ENCODE assay signal across 8 cellular contexts in the genomic region with DNA sequence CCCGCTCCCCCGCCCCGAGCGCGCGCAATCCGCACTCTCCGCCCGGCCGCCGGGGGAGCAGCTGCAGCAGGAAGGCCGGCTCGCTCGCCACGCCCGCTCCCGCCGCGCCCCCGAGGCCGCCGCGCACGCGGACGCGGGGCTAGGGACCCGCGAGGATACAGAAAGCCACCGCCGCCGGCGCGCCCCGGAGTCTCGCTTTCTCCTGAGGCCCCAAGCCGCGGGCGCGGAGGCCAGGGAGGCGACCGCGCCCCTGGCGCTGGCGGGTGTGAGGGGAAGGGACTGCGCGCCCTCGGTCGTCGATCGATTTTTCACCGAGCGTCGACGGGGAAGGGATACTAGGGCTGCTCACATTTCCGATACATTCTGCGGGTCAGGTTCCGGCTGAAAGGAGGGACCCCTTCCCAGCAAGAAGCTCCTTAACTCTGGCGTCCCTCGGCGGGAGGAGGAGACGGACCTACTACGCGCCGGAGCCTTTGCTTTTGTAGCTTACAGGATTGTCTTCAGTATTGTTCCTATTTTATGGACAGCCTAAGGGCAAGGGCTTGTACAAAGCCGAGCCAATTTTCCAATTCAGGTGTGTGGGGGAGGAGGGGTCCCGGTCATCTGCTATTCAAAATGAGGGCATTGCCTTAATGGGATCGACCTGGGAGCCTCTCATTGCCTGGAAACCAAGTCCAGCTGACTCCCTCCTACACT. TPM values are rescaled to one million over a fixed set of nuclear protein-coding genes. Genes with fewer than 3 reads are reported as not detected.
DNase-seq lines count a peak whose midpoint lies in the region; ATAC-seq and TF ChIP-seq lines count a peak whose summit lies in the region.

No MANE protein-coding gene starts in this region.

- TF ChIP-seq CTCF in DND-41 (IDR thresholded peaks at IDR 0.05; ENCODE audit: borderline replicate concordance, extremely low read depth, low read length, poor library complexity, severe bottlenecking), result peak; percentile 9
- TF ChIP-seq CTCF in LNCaP clone FGC (IDR thresholded peaks at IDR 0.05; ENCODE audit: control insufficient read depth, extremely low read depth, insufficient read depth), result peak; percentile 26; the same call in 1 of the 2 replicates
- peak in 2 of 3 donors; percentile 54 to 68 for TF ChIP-seq CTCF in ovary (IDR thresholded peaks at IDR 0.05)

- WGBS in ovary, 3 donors, result 0% methylated on average over 28 to 68 of the region's 68 CpGs
- under 1% methylated on average over 68 of the region's 68 CpGs for WGBS in thymus

- H3K9me3 Mint-ChIP-seq in activated naive CD4-positive, alpha-beta T cell treated with anti-CD3 and anti-CD28 coated beads, Interleukin-2, amount 50 U/mL, for 72 hours, result no peaks in the 10 kb centered on the region

- H3K4me1 ChIP-seq in DND-41 (ENCODE audit: insufficient read depth, low read length), result peaks cover 84% of the 10 kb centered on the region
- H3K4me1 ChIP-seq in ovary (ENCODE audit: insufficient read depth), result peaks cover 12% of the 10 kb centered on the region
- peaks cover 31% of the 10 kb centered on the region for H3K4me1 ChIP-seq in thymus (ENCODE audit: control insufficient read depth, insufficient read depth, low read length)

- peak overlapping the region; percentile 83 for H3K4me2 ChIP-seq in DND-41 (ENCODE audit: insufficient read depth, low read length)

- H3K4me3 ChIP-seq in DND-41 (ENCODE audit: low read depth in 1 of 2, low read length in 2 of 2) (peak overlapping the region; percentile 69 to 71), LNCaP clone FGC (ENCODE audit: low read depth, low read length) (peak overlapping the region; percentile 53), ovary (peak overlapping the region; percentile 92), thymus (ENCODE audit: low read length) (peak overlapping the region; percentile 91)

- H3K9me3 ChIP-seq in DND-41 (ENCODE audit: insufficient read depth, low read length, severe bottlenecking) (peaks cover under 1% of the 10 kb centered on the region), ovary (no peaks in the 10 kb centered on the region), thymus (ENCODE audit: control insufficient read depth) (peaks cover 1% of the 10 kb centered on the region)

- intact Hi-C loops in Right ventricle myocardium inferior (cut with DNase I), result loop anchor here (1.0 to 5.0 kb wide), 5 partner anchors 66 to 276 kb away; no protein-coding TSS in a partner anchor
- intact Hi-C loops in ovary (cut with DNase I), result loop anchor here (5.0 to 10.0 kb wide), 9 partner anchors 73 to 271 kb away; a partner anchor contains a TSS

- ATAC-seq in DND-41 (ENCODE audit: insufficient read depth, low read depth), result peak; percentile 34
- ATAC-seq in GM21786 (IDR thresholded peaks at IDR 0.05; ENCODE audit: unreplicated experiment), result peak; percentile 41
- ATAC-seq in activated naive CD4-positive, alpha-beta T cell treated with anti-CD3 and anti-CD28 coated beads, Interleukin-2, amount 50 U/mL, for 72 hours, result peak; percentile 81 to 82
- ATAC-seq in Right ventricle myocardium inferior, result peak; percentile 69

- peak overlapping the region; percentile 55 for H2AFZ ChIP-seq in DND-41 (ENCODE audit: low read depth, low read length)

- H3K27ac ChIP-seq in DND-41 (ENCODE audit: low read length) (peak overlapping the region; percentile 99), ovary (peak overlapping the region; percentile 94 to 96), thymus (ENCODE audit: low read depth) (peak overlapping the region; percentile 78)

- H3K27ac Mint-ChIP-seq in activated naive CD4-positive, alpha-beta T cell treated with anti-CD3 and anti-CD28 coated beads, Interleukin-2, amount 50 U/mL, for 72 hours, result no peak overlapping the region

- TF ChIP-seq POLR2A in ovary (IDR thresholded peaks at IDR 0.05), result peak; percentile 76

- H3K27me3 ChIP-seq in DND-41 (ENCODE audit: insufficient read depth, low read length, poor library complexity) (no peaks in the 10 kb centered on the region), ovary (no peaks in the 10 kb centered on the region), thymus (ENCODE audit: control insufficient read depth, insufficient read depth) (no peaks in the 10 kb centered on the region)

- peaks cover 8% of the 10 kb centered on the region for H3K36me3 ChIP-seq in DND-41 (ENCODE audit: insufficient read depth, low read length)
- no peaks in the 10 kb centered on the region for H3K36me3 ChIP-seq in ovary
- no peaks in the 10 kb centered on the region for H3K36me3 ChIP-seq in thymus (ENCODE audit: control insufficient read depth, insufficient read depth)

- H3K79me2 ChIP-seq in DND-41 (ENCODE audit: insufficient read depth, low read length), result peaks cover 66% of the 10 kb centered on the region

- no peak for TF ChIP-seq EP300 in ovary (IDR thresholded peaks at IDR 0.05)

- H4K20me1 ChIP-seq in DND-41 (ENCODE audit: insufficient read depth, low read length), result peaks cover 8% of the 10 kb centered on the region; the same call in 1 of the 2 replicates

- DNase-seq in DND-41, result peak; percentile 88
- no peak for DNase-seq in LNCaP clone FGC (ENCODE audit: low read depth)
- DNase-seq in SK-N-DZ (ENCODE audit: low spot score), result peak; percentile 89
- DNase-seq in activated naive CD4-positive, alpha-beta T cell treated with anti-CD3 and anti-CD28 coated beads, Interleukin-2, amount 50 U/mL, for 72 hours (ENCODE audit: low spot score in 2 of 2), result peak; percentile 73 to 81
- DNase-seq in Right ventricle myocardium inferior (ENCODE audit: missing footprints), result peak; percentile 93
- DNase-seq in ovary, result peak; percentile 78 to 90 (median 86)

- no peaks in the 10 kb centered on the region for H3K36me3 Mint-ChIP-seq in activated naive CD4-positive, alpha-beta T cell treated with anti-CD3 and anti-CD28 coated beads, Interleukin-2, amount 50 U/mL, for 72 hours

- peak overlapping the region; percentile 92 for H3K9ac ChIP-seq in DND-41 (ENCODE audit: low read depth, low read length)

RNA-seq across cellular contexts. Expression of a gene that starts 0.4 kb away (rescaled TPM):
- polyA plus RNA-seq in SK-N-DZ (2014; cell fraction: cytosol; rRNA removed), result 49.9 and 63.1 TPM in 2 replicates
- 33.1 and 42.8 TPM in 2 replicates for polyA plus RNA-seq in SK-N-DZ (2014; cell fraction: nucleus; rRNA removed)
- 1 to 10 TPM; 2.8 to 5.0 TPM for total RNA-seq in activated naive CD4-positive, alpha-beta T cell treated with anti-CD3 and anti-CD28 coated beads, Interleukin-2, amount 50 U/mL, for 72 hours
- total RNA-seq in Right ventricle myocardium inferior (15.6 TPM), ovary (10 to 100 TPM; 34.9 to 64.6 (median 50.5) TPM)
- polyA plus RNA-seq in ovary (10 to 100 TPM; 30.9 to 33.9 TPM), thymus (3.7 TPM)

Comparison
In these comparisons a context has a peak if more than half of its experiments do, and no peak if none do; other contexts are left out.
1. CTCF ChIP-seq: peak in every context shown above with its lines; median percentile 61 in ovary; 26 in LNCaP clone FGC; 9 in DND-41.